In genomic region chr13:54657588-54657987, GRCh38 we compare ENCODE assay signal across 9 cellular contexts.
"Had no signal": no experiment of that assay in that cellular context is flagged by ENCODE, and none has a peak within 500 bp of the region (broad histone marks: within the 10 kb centered on the region; RNA-seq: fewer than 3 reads in every experiment).

No MANE protein-coding gene starts in this region.

- DNase-seq: GOT3, H7, HFFc6, Karpas-422, KBM-7 had no signal

- H3K9ac ChIP-seq: KMS-11 had no signal

- H3K27ac ChIP-seq: KMS-11 had no signal

- H3K4me1 ChIP-seq: HAP-1 had no signal

- H3K36me3 ChIP-seq: HAP-1 had no signal

- H3K4me3 ChIP-seq: HAP-1 had no signal

- H3K9me3 ChIP-seq: HAP-1 had no signal

- ATAC-seq: HCT116, HepG2 had no signal
